ENCODE assay signal across 20 cellular contexts in the genomic region with DNA sequence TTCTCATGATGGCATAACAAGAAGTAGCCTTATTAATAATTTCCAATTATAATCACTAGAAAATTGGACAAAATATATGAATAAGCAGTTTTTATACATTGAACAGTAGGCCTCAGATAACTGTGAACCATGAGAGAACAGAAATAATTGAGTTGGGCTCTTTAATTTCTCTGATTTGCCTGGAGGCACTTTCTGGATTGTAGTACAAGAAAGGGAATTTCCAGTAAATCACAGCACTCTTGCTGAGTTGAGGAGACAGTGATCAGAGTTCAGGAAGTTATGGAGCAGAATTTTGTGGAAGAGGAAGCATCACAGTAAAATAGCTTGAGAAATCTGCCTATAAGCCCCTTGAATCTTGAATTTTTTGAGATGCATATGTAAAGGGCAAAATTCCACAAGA.
DNase-seq lines count a peak whose midpoint lies in the region; ATAC-seq and TF ChIP-seq lines count a peak whose summit lies in the region.
"Had no signal": no experiment of that assay in that cellular context is flagged by ENCODE, and none has a peak within 500 bp of the region (broad histone marks: within the 10 kb centered on the region; RNA-seq: fewer than 3 reads in every experiment).

No MANE protein-coding gene starts in this region.

- H3K27me3 ChIP-seq in adipocyte (replicated peaks; ENCODE audit: control insufficient read depth, insufficient read depth, low read length) (no peaks in the 10 kb centered on the region), prostate gland (replicated peaks; ENCODE audit: insufficient read depth) (no peaks in the 10 kb centered on the region)
- H3K27me3 ChIP-seq: BLaER1 had no signal

- CTCF ChIA-PET in activated CD4-positive, alpha-beta T cell treated with anti-CD3 and anti-CD28 coated beads for 36 hours (lab: Charles Lee): no interaction called here

- POLR2A ChIA-PET in activated CD4-positive, alpha-beta T cell treated with anti-CD3 and anti-CD28 coated beads for 36 hours (lab: Charles Lee): no interaction called here

- peaks cover 5% of the 10 kb centered on the region for H3K9me3 ChIP-seq in adipocyte (ENCODE audit: control insufficient read depth, low read length)
- no peaks in the 10 kb centered on the region for H3K9me3 ChIP-seq in prostate gland

- peaks cover 2% of the 10 kb centered on the region for H3K9me3 Mint-ChIP-seq in activated CD4-positive, alpha-beta T cell treated with anti-CD3 and anti-CD28 coated beads for 36 hours (ENCODE audit: low read depth)

- H3K27me3 Mint-ChIP-seq in activated CD4-positive, alpha-beta T cell treated with anti-CD3 and anti-CD28 coated beads for 36 hours: no peaks in the 10 kb centered on the region

- no peak for TF ChIP-seq POLR2A in prostate gland (IDR thresholded peaks at IDR 0.05)

- no peak for TF ChIP-seq CTCF in prostate gland (IDR thresholded peaks at IDR 0.05)

- H3K4me3 ChIP-seq in adipocyte (ENCODE audit: low read length) (no peak overlapping the region), prostate gland (no peak overlapping the region)
- H3K4me3 ChIP-seq: BLaER1 had no signal

- no peak for ATAC-seq in GM18858 (IDR thresholded peaks at IDR 0.05; ENCODE audit: unreplicated experiment)
- no peak for ATAC-seq in activated CD4-positive, alpha-beta T cell treated with anti-CD3 and anti-CD28 coated beads for 36 hours
- ATAC-seq: CD8-positive, alpha-beta T cell; HCT116 had no signal

- no peak overlapping the region for H3K27ac ChIP-seq in prostate gland
- H3K27ac ChIP-seq: BLaER1, HL-60 had no signal

- H3K9ac ChIP-seq in adipocyte (ENCODE audit: low read length): no peak overlapping the region
- H3K9ac ChIP-seq: BLaER1 had no signal

- peak; percentile 3 for DNase-seq in COLO829 (ENCODE audit: low spot score)
- DNase-seq in M059J (ENCODE audit: low read depth): peak; percentile 11
- peak; percentile 34 for DNase-seq in adipocyte (ENCODE audit: low read depth)
- peak; percentile 8 for DNase-seq in left kidney (ENCODE audit: low read depth, low spot score)
- DNase-seq in DMS79 (lab: John Stamatoyannopoulos, UW): no peak
- no peak for DNase-seq in prostate gland (ENCODE audit: low spot score)
- DNase-seq in activated CD4-positive, alpha-beta T cell treated with anti-CD3 and anti-CD28 coated beads for 36 hours: no peak
- DNase-seq: 8988T; CD8-positive, alpha-beta T cell; COR-L47; DMS 273 treated with DMSO at 0.1 percent for 48 hours; DMS53; GF-D8; GOT3; H7; HFFc6 had no signal

- no peaks in the 10 kb centered on the region for H3K4me1 ChIP-seq in adipocyte (ENCODE audit: control insufficient read depth, insufficient read depth, low read length)
- no peaks in the 10 kb centered on the region for H3K4me1 ChIP-seq in prostate gland (replicated peaks)
- H3K4me1 ChIP-seq: BLaER1 had no signal

- peaks cover 2% of the 10 kb centered on the region for H3K36me3 Mint-ChIP-seq in activated CD4-positive, alpha-beta T cell treated with anti-CD3 and anti-CD28 coated beads for 36 hours (ENCODE audit: low read depth)
- H3K36me3 Mint-ChIP-seq: CD8-positive, alpha-beta T cell had no signal

- H3K27ac Mint-ChIP-seq in activated CD4-positive, alpha-beta T cell treated with anti-CD3 and anti-CD28 coated beads for 36 hours: no peak overlapping the region
- H3K27ac Mint-ChIP-seq: CD8-positive, alpha-beta T cell; HFFc6 had no signal

- no peak overlapping the region for H3K4me3 Mint-ChIP-seq in activated CD4-positive, alpha-beta T cell treated with anti-CD3 and anti-CD28 coated beads for 36 hours
- H3K4me3 Mint-ChIP-seq: CD8-positive, alpha-beta T cell; HFFc6 had no signal

- no peaks in the 10 kb centered on the region for H3K36me3 ChIP-seq in adipocyte (ENCODE audit: control insufficient read depth, insufficient read depth, low read length, severe bottlenecking)
- no peaks in the 10 kb centered on the region for H3K36me3 ChIP-seq in prostate gland

- intact Hi-C loops in prostate gland (cut with DNase I): no loop called here
- intact Hi-C loops in activated CD4-positive, alpha-beta T cell treated with anti-CD3 and anti-CD28 coated beads for 36 hours (cut with DNase I, micrococcal nuclease): no loop called here

- H3K4me1 Mint-ChIP-seq in activated CD4-positive, alpha-beta T cell treated with anti-CD3 and anti-CD28 coated beads for 36 hours: no peaks in the 10 kb centered on the region

Comparison
In these comparisons a context has a peak if more than half of its experiments do, and no peak if none do; other contexts are left out.
1. DNase-seq: peak in COLO829 (single experiment), M059J (single experiment), adipocyte (single experiment) and left kidney (single experiment); none in DMS79 (single experiment), prostate gland (single experiment) and activated CD4-positive, alpha-beta T cell treated with anti-CD3 and anti-CD28 coated beads for 36 hours (single experiment).